In the genomic region with DNA sequence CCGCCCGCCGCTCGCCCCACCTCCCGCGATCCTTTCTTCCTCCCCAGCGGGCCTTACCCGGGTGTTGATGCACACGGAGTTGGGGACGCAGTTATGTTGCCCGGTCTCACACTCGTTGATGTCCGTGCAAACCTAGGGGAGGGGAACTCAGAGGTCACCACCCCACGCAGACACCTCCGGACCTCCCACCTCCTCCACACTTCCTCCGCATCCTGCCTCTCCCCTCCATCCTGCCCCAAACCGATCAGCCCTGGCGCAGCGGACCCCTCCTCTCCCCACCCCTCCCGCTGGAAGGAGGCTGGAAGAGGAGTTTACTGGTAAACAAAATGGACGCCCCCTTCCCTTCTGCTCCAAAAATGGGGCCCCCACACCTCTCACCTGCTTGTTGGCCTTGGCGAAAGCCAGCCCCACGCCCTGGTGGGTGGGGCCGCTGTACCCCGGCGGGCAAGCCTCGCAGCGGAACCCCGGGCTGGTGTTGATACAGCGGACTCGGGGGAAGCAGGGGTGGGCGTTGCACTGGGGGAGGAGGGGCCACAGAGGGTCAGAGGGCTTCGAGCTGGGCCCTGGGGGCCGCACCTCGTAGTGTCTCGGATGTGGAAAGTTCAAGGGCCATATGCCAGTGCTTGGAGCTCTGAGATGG, we compare ENCODE assay signal across 12 cellular contexts. TPM values are rescaled to one million over a fixed set of nuclear protein-coding genes. Genes with fewer than 3 reads are reported as not detected.
DNase-seq lines count a peak whose midpoint lies in the region; ATAC-seq lines count a peak whose summit lies in the region.
"Had no signal": no experiment of that assay in that cellular context is flagged by ENCODE, and none has a peak within 500 bp of the region (broad histone marks: within the 10 kb centered on the region; RNA-seq: fewer than 3 reads in every experiment).

No MANE protein-coding gene starts in this region.

- CTCF ChIA-PET in activated CD4-positive, alpha-beta memory T cell treated with anti-CD3 and anti-CD28 coated beads, Interleukin-2, amount 10 ng/mL, durations not matched to agents 7 days and 5 days (lab: Charles Lee), result no interaction called here

- H3K27me3 ChIP-seq in iPS DF 6.9 (ENCODE audit: control insufficient read depth, insufficient read depth, low read length), result peaks cover 82% of the 10 kb centered on the region

- no CpG with 5 or more reads among the region's 36 CpGs for WGBS in iPS DF 6.9 (ENCODE audit: insufficient coverage, insufficient read length)

- no peak for ATAC-seq in activated T-cell treated with anti-CD3 and anti-CD28 coated beads, Interleukin-2, amount 50 U/mL, for 4 hours
- ATAC-seq in stimulated activated naive CD8-positive, alpha-beta T cell treated with anti-CD3 and anti-CD28 coated beads, Interleukin-15, amount 100 ng/mL, for 72 hours, result no peak
- ATAC-seq in GM18858 (IDR thresholded peaks at IDR 0.05; ENCODE audit: unreplicated experiment), result no peak

- peak overlapping the region; percentile 35; the same call in 1 of the 2 replicates for H3K4me3 ChIP-seq in iPS DF 6.9 (ENCODE audit: low read length)
- H3K4me3 ChIP-seq: thyroid gland had no signal

- POLR2A ChIA-PET in activated CD4-positive, alpha-beta memory T cell treated with anti-CD3 and anti-CD28 coated beads, Interleukin-2, amount 10 ng/mL, durations not matched to agents 7 days and 5 days (lab: Charles Lee), result no interaction called here

- H3K27ac Mint-ChIP-seq in activated CD4-positive, alpha-beta memory T cell treated with anti-CD3 and anti-CD28 coated beads, Interleukin-2, amount 10 ng/mL, durations not matched to agents 7 days and 5 days, result peak overlapping the region; percentile 47
- H3K27ac Mint-ChIP-seq in stimulated activated naive CD8-positive, alpha-beta T cell treated with anti-CD3 and anti-CD28 coated beads, Interleukin-15, amount 100 ng/mL, for 72 hours, result no peak overlapping the region

- peak overlapping the region; percentile 71 for H3K4me3 Mint-ChIP-seq in activated T-cell treated with anti-CD3 and anti-CD28 coated beads, Interleukin-2, amount 50 U/mL, for 4 hours
- H3K4me3 Mint-ChIP-seq in activated CD4-positive, alpha-beta memory T cell treated with anti-CD3 and anti-CD28 coated beads, Interleukin-2, amount 10 ng/mL, durations not matched to agents 7 days and 5 days, result no peak overlapping the region
- H3K4me3 Mint-ChIP-seq in stimulated activated naive CD8-positive, alpha-beta T cell treated with anti-CD3 and anti-CD28 coated beads, Interleukin-15, amount 100 ng/mL, for 72 hours, result peak overlapping the region; percentile 43 to 49

- peaks cover 40% of the 10 kb centered on the region for H3K4me1 Mint-ChIP-seq in activated T-cell treated with anti-CD3 and anti-CD28 coated beads, Interleukin-2, amount 50 U/mL, for 4 hours (ENCODE audit: low read depth)
- H3K4me1 Mint-ChIP-seq in activated CD4-positive, alpha-beta memory T cell treated with anti-CD3 and anti-CD28 coated beads, Interleukin-2, amount 10 ng/mL, durations not matched to agents 7 days and 5 days, result peaks cover 24% of the 10 kb centered on the region
- H3K4me1 Mint-ChIP-seq in stimulated activated naive CD8-positive, alpha-beta T cell treated with anti-CD3 and anti-CD28 coated beads, Interleukin-15, amount 100 ng/mL, for 72 hours, result peaks cover 66% of the 10 kb centered on the region

- no peaks in the 10 kb centered on the region; the same call in 1 of the 2 replicates for H3K36me3 ChIP-seq in iPS DF 6.9 (ENCODE audit: control insufficient read depth, insufficient read depth, low read length)
- H3K36me3 ChIP-seq: thyroid gland had no signal

- peaks cover 15% of the 10 kb centered on the region for H3K4me1 ChIP-seq in iPS DF 6.9 (ENCODE audit: control insufficient read depth, insufficient read depth, low read length)

- peaks cover 78% of the 10 kb centered on the region for H3K27me3 Mint-ChIP-seq in activated T-cell treated with anti-CD3 and anti-CD28 coated beads, Interleukin-2, amount 50 U/mL, for 4 hours (ENCODE audit: low read depth)
- peaks cover 72% of the 10 kb centered on the region for H3K27me3 Mint-ChIP-seq in activated CD4-positive, alpha-beta memory T cell treated with anti-CD3 and anti-CD28 coated beads, Interleukin-2, amount 10 ng/mL, durations not matched to agents 7 days and 5 days
- H3K27me3 Mint-ChIP-seq in stimulated activated naive CD8-positive, alpha-beta T cell treated with anti-CD3 and anti-CD28 coated beads, Interleukin-15, amount 100 ng/mL, for 72 hours, result peaks cover 100% of the 10 kb centered on the region

- H3K9me3 ChIP-seq in iPS DF 6.9 (ENCODE audit: control insufficient read depth, insufficient read depth, low read length), result no peaks in the 10 kb centered on the region
- H3K9me3 ChIP-seq: thyroid gland had no signal

- no peaks in the 10 kb centered on the region for H3K9me3 Mint-ChIP-seq in activated T-cell treated with anti-CD3 and anti-CD28 coated beads, Interleukin-2, amount 50 U/mL, for 4 hours
- H3K9me3 Mint-ChIP-seq in activated CD4-positive, alpha-beta memory T cell treated with anti-CD3 and anti-CD28 coated beads, Interleukin-2, amount 10 ng/mL, durations not matched to agents 7 days and 5 days, result peaks cover 3% of the 10 kb centered on the region
- no peaks in the 10 kb centered on the region for H3K9me3 Mint-ChIP-seq in stimulated activated naive CD8-positive, alpha-beta T cell treated with anti-CD3 and anti-CD28 coated beads, Interleukin-15, amount 100 ng/mL, for 72 hours

- no peaks in the 10 kb centered on the region for H3K36me3 Mint-ChIP-seq in activated T-cell treated with anti-CD3 and anti-CD28 coated beads, Interleukin-2, amount 50 U/mL, for 4 hours (ENCODE audit: insufficient read depth)
- peaks cover 4% of the 10 kb centered on the region for H3K36me3 Mint-ChIP-seq in activated CD4-positive, alpha-beta memory T cell treated with anti-CD3 and anti-CD28 coated beads, Interleukin-2, amount 10 ng/mL, durations not matched to agents 7 days and 5 days (ENCODE audit: low read depth)

- H3K27ac ChIP-seq in iPS DF 6.9 (ENCODE audit: low read length), result no peak overlapping the region
- H3K27ac ChIP-seq: thyroid gland had no signal

- no peak for DNase-seq in activated T-cell treated with anti-CD3 and anti-CD28 coated beads, Interleukin-2, amount 50 U/mL, for 4 hours
- no peak for DNase-seq in activated T-cell treated with anti-CD3 and anti-CD28 coated beads, Interleukin-2, amount 50 U/mL, for 1 hour
- DNase-seq in activated CD4-positive, alpha-beta memory T cell treated with anti-CD3 and anti-CD28 coated beads, Interleukin-2, amount 10 ng/mL, durations not matched to agents 7 days and 5 days, result no peak
- DNase-seq in iPS DF 6.9 (ENCODE audit: low read depth, low spot score) (no peak), CD1c-positive myeloid dendritic cell (ENCODE audit: extremely low spot score) (no peak), NCI-H2029 (lab: John Stamatoyannopoulos, UW) (no peak)
- no peak for DNase-seq in stimulated activated naive CD8-positive, alpha-beta T cell treated with anti-CD3 and anti-CD28 coated beads, Interleukin-15, amount 100 ng/mL, for 72 hours
- DNase-seq: head of caudate nucleus, NCI-H1092 treated with DMSO at 0.1 percent for 48 hours, SIG-M5, thyroid gland had no signal

RNA-seq across cellular contexts. Expression of a gene that starts 2.2 kb away (rescaled TPM):
- total RNA-seq in activated T-cell treated with anti-CD3 and anti-CD28 coated beads, Interleukin-2, amount 50 U/mL, for 4 hours, result not detected
- total RNA-seq in activated CD4-positive, alpha-beta memory T cell treated with anti-CD3 and anti-CD28 coated beads, Interleukin-2, amount 10 ng/mL, durations not matched to agents 7 days and 5 days, result not detected

RNA-seq across cellular contexts. Expression of a gene that starts 42.9 kb away (rescaled TPM):
- 100 to 1,000 TPM; 116 to 123 (median 118) TPM for total RNA-seq in activated T-cell treated with anti-CD3 and anti-CD28 coated beads, Interleukin-2, amount 50 U/mL, for 4 hours
- total RNA-seq in activated CD4-positive, alpha-beta memory T cell treated with anti-CD3 and anti-CD28 coated beads, Interleukin-2, amount 10 ng/mL, durations not matched to agents 7 days and 5 days, result 10 to 100 TPM; 74.4 to 74.6 TPM
